ENCODE assay signal across 2 cellular contexts in genomic region chr1:94568806-94569205, GRCh38. TPM values are rescaled to one million over a fixed set of nuclear protein-coding genes. Genes with fewer than 3 reads are reported as not detected.
"Had no signal": no experiment of that assay in that cellular context is flagged by ENCODE, and none has a peak within 500 bp of the region (broad histone marks: within the 10 kb centered on the region; RNA-seq: fewer than 3 reads in every experiment).

No MANE protein-coding gene starts in this region.

RNA-seq across cellular contexts. Expression of gene F3, which starts 27.2 kb away (rescaled TPM):
- total RNA-seq: naive thymus-derived CD8-positive, alpha-beta T cell; natural killer cell treated with Interleukin-12 subunit alpha and Interleukin-12 subunit beta and Interleukin-15 and Interleukin-18, amount 100 ng/mL, for 72 hours had no signal
- polyA plus RNA-seq: naive thymus-derived CD8-positive, alpha-beta T cell had no signal
